8 cellular contexts compared by ENCODE assay signal in the genomic region with DNA sequence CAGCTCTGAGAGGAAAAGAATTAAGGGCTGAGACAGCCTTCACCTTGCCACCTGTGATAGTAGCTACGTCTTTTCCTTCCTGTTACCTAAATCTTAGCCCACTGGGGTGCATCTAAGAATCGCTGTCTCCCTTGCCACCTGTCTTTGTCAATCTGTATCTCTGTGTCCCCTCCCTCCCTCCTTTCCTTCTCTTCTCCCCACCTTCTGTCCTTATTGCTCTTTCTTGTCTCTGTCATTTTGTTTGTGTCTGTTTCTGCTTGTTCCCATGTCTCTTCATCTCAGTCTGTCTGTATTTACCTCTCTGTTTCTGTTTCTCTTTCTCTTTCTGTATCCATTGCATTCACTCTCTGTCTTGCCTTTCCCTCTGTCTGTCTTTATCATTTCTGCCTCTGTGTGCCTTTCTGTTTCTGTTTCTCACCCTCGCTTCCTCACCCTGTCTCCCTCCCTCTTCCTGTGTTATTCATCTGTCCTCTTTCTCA. TPM values are rescaled to one million over a fixed set of nuclear protein-coding genes. Genes with fewer than 3 reads are reported as not detected.
DNase-seq lines count a peak whose midpoint lies in the region; ATAC-seq lines count a peak whose summit lies in the region.

No MANE protein-coding gene starts in this region.

- H3K27me3 Mint-ChIP-seq in activated naive CD4-positive, alpha-beta T cell treated with anti-CD3 and anti-CD28 coated beads for 36 hours (ENCODE audit: low read depth): no peaks in the 10 kb centered on the region
- peaks cover 5% of the 10 kb centered on the region for H3K27me3 Mint-ChIP-seq in T-helper 1 cell treated with Interleukin-12 subunit alpha and Interleukin-12 subunit beta and Interleukin-4 antibody, amounts not matched to agents 30 μg/mL and 1 μg/mL, for 36 hours (ENCODE audit: low read depth)

- H3K36me3 Mint-ChIP-seq in activated naive CD4-positive, alpha-beta T cell treated with anti-CD3 and anti-CD28 coated beads for 36 hours (ENCODE audit: low read depth): no peaks in the 10 kb centered on the region
- H3K36me3 Mint-ChIP-seq in T-helper 1 cell treated with Interleukin-12 subunit alpha and Interleukin-12 subunit beta and Interleukin-4 antibody, amounts not matched to agents 30 μg/mL and 1 μg/mL, for 36 hours (ENCODE audit: low read depth): no peaks in the 10 kb centered on the region

- intact Hi-C loops in activated naive CD4-positive, alpha-beta T cell treated with anti-CD3 and anti-CD28 coated beads for 36 hours (cut with micrococcal nuclease): loop anchor here (10.0 kb wide), 1 partner anchor 498 kb away; no protein-coding TSS in a partner anchor
- intact Hi-C loops in Right ventricle myocardium inferior (cut with DNase I): no loop called here

- ATAC-seq in HG02870 (IDR thresholded peaks at IDR 0.05; ENCODE audit: unreplicated experiment): peak; percentile 81
- no peak for ATAC-seq in Right ventricle myocardium inferior

- DNase-seq in activated naive CD4-positive, alpha-beta T cell treated with anti-CD3 and anti-CD28 coated beads for 36 hours: peak; percentile 10
- no peak for DNase-seq in activated naive CD4-positive, alpha-beta T cell treated with anti-CD3 and anti-CD28 coated beads, Interleukin-2, amount 50 U/mL, for 16 hours
- no peak for DNase-seq in OCI-M2 (lab: John Stamatoyannopoulos, UW; ENCODE audit: unreplicated experiment)
- DNase-seq in stimulated activated naive CD4-positive, alpha-beta T cell treated with Interleukin-2 at 50 U/mL for 16 hours (lab: John Stamatoyannopoulos, UW): no peak
- DNase-seq in Right ventricle myocardium inferior (ENCODE audit: missing footprints): no peak

- peak overlapping the region; percentile 42 for H3K27ac Mint-ChIP-seq in activated naive CD4-positive, alpha-beta T cell treated with anti-CD3 and anti-CD28 coated beads for 36 hours
- H3K27ac Mint-ChIP-seq in T-helper 1 cell treated with Interleukin-12 subunit alpha and Interleukin-12 subunit beta and Interleukin-4 antibody, amounts not matched to agents 30 μg/mL and 1 μg/mL, for 36 hours: peak overlapping the region; percentile 87

- peak overlapping the region; percentile 87 for H3K27ac ChIP-seq in temporal lobe (ENCODE audit: low read depth, low read length)

- peaks cover 11% of the 10 kb centered on the region for H3K4me1 Mint-ChIP-seq in activated naive CD4-positive, alpha-beta T cell treated with anti-CD3 and anti-CD28 coated beads for 36 hours (ENCODE audit: low read depth)
- peaks cover 9% of the 10 kb centered on the region for H3K4me1 Mint-ChIP-seq in T-helper 1 cell treated with Interleukin-12 subunit alpha and Interleukin-12 subunit beta and Interleukin-4 antibody, amounts not matched to agents 30 μg/mL and 1 μg/mL, for 36 hours (ENCODE audit: low read depth)

- H3K4me3 Mint-ChIP-seq in activated naive CD4-positive, alpha-beta T cell treated with anti-CD3 and anti-CD28 coated beads for 36 hours: peak overlapping the region; percentile 63
- H3K4me3 Mint-ChIP-seq in T-helper 1 cell treated with Interleukin-12 subunit alpha and Interleukin-12 subunit beta and Interleukin-4 antibody, amounts not matched to agents 30 μg/mL and 1 μg/mL, for 36 hours: peak overlapping the region; percentile 78

- no peaks in the 10 kb centered on the region for H3K9me3 Mint-ChIP-seq in activated naive CD4-positive, alpha-beta T cell treated with anti-CD3 and anti-CD28 coated beads for 36 hours
- peaks cover 3% of the 10 kb centered on the region for H3K9me3 Mint-ChIP-seq in T-helper 1 cell treated with Interleukin-12 subunit alpha and Interleukin-12 subunit beta and Interleukin-4 antibody, amounts not matched to agents 30 μg/mL and 1 μg/mL, for 36 hours

- CTCF ChIA-PET in activated naive CD4-positive, alpha-beta T cell treated with anti-CD3 and anti-CD28 coated beads for 36 hours (lab: Charles Lee): interaction anchor here (1.5 kb wide), 1 partner anchor 14 kb away, joined by 9 read pairs; no protein-coding TSS in a partner anchor

RNA-seq across cellular contexts. Expression of gene SLC22A15, which starts 30.2 kb away (rescaled TPM):
- total RNA-seq in activated naive CD4-positive, alpha-beta T cell treated with anti-CD3 and anti-CD28 coated beads for 36 hours: under 1 TPM; 0.12 to 0.17 TPM
- total RNA-seq in temporal lobe (8.9 TPM), Right ventricle myocardium inferior (10.3 TPM)
